In the genomic region with DNA sequence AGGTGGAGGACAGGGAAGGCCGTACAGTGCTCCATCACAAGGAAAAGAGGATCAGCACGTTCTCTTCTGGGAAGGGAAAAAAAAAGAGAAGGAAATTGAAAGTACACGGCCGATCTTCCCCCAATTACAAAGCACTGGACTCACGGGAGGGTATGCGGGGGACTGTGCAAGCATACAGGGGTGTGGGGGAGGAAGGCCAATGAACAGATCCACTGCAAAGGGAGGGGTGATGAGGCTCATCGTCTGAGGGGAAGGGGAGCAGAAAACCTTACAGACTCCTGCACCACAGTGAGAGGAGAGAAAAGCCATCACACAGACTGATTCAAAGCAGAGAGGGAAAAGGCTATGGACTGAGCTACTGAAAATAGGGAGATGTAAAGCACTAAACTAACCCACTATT, we compare ENCODE assay signal across 8 cellular contexts. TPM values are rescaled to one million over a fixed set of nuclear protein-coding genes. Genes with fewer than 3 reads are reported as not detected.
A peak's percentile ranks its signal among the peaks of the same experiment; 100 is the strongest.
DNase-seq lines count a peak whose midpoint lies in the region; ATAC-seq lines count a peak whose summit lies in the region.

No MANE protein-coding gene starts in this region.

- H3K27me3 Mint-ChIP-seq in activated CD4-positive, alpha-beta T cell treated with anti-CD3 and anti-CD28 coated beads, Interleukin-2, amount 10 ng/mL, durations not matched to agents 7 days and 5 days, result no peaks in the 10 kb centered on the region
- no peaks in the 10 kb centered on the region for H3K27me3 Mint-ChIP-seq in activated T-helper 17 cell treated with anti-CD3 and anti-CD28 coated beads, Interleukin-2, amount 50 U/mL, for 72 hours

- peaks cover 0 to 20% (median 17%) of the 10 kb centered on the region in 5 donors for H3K4me1 ChIP-seq in subcutaneous abdominal adipose tissue (ENCODE audit: control insufficient read depth in 5 of 5, insufficient read depth in 5 of 5, low read length in 5 of 5)

- H3K4me1 Mint-ChIP-seq in activated CD4-positive, alpha-beta T cell treated with anti-CD3 and anti-CD28 coated beads, Interleukin-2, amount 10 ng/mL, durations not matched to agents 7 days and 5 days, result peaks cover 71% of the 10 kb centered on the region
- peaks cover 27% of the 10 kb centered on the region for H3K4me1 Mint-ChIP-seq in activated T-helper 17 cell treated with anti-CD3 and anti-CD28 coated beads, Interleukin-2, amount 50 U/mL, for 72 hours

- CTCF ChIA-PET in activated CD4-positive, alpha-beta T cell treated with anti-CD3 and anti-CD28 coated beads, Interleukin-2, amount 10 ng/mL, durations not matched to agents 7 days and 5 days (lab: Charles Lee), result interaction anchor here (0.6 to 1.0 kb wide), 2 partner anchors 26 to 958 kb away, joined by 4 read pairs; no protein-coding TSS in a partner anchor

- H3K9ac ChIP-seq in subcutaneous abdominal adipose tissue (ENCODE audit: low read length in 5 of 5), result no peak overlapping the region

- peaks cover 0 to 3% (median 0%) of the 10 kb centered on the region in 5 donors for H3K27me3 ChIP-seq in subcutaneous abdominal adipose tissue (ENCODE audit: control insufficient read depth in 5 of 5, insufficient read depth in 4 of 5, low read length in 5 of 5)

- no peaks in the 10 kb centered on the region for H3K9me3 Mint-ChIP-seq in activated CD4-positive, alpha-beta T cell treated with anti-CD3 and anti-CD28 coated beads, Interleukin-2, amount 10 ng/mL, durations not matched to agents 7 days and 5 days
- no peaks in the 10 kb centered on the region for H3K9me3 Mint-ChIP-seq in activated T-helper 17 cell treated with anti-CD3 and anti-CD28 coated beads, Interleukin-2, amount 50 U/mL, for 72 hours

- no peak for DNase-seq in activated CD4-positive, alpha-beta T cell treated with anti-CD3 and anti-CD28 coated beads, Interleukin-2, amount 10 ng/mL, durations not matched to agents 7 days and 5 days
- no peak for DNase-seq in activated CD4-positive, alpha-beta T cell treated with anti-CD3 and anti-CD28 coated beads for 4 hours
- DNase-seq in iris pigment epithelial cell (ENCODE audit: low read depth), result peak; percentile 16
- DNase-seq in dermis blood vessel endothelial cell, result no peak
- no peak for DNase-seq in NCI-H82 (lab: John Stamatoyannopoulos, UW)

- peaks cover 0 to 10% (median 0%) of the 10 kb centered on the region in 5 donors for H3K36me3 ChIP-seq in subcutaneous abdominal adipose tissue (ENCODE audit: control insufficient read depth in 5 of 5, insufficient read depth in 5 of 5, low read length in 5 of 5)

- no peak overlapping the region for H3K27ac ChIP-seq in subcutaneous abdominal adipose tissue (ENCODE audit: low read depth, low read length)

- H3K36me3 Mint-ChIP-seq in activated CD4-positive, alpha-beta T cell treated with anti-CD3 and anti-CD28 coated beads, Interleukin-2, amount 10 ng/mL, durations not matched to agents 7 days and 5 days (ENCODE audit: low read depth), result peaks cover 53% of the 10 kb centered on the region
- peaks cover 95% of the 10 kb centered on the region for H3K36me3 Mint-ChIP-seq in activated T-helper 17 cell treated with anti-CD3 and anti-CD28 coated beads, Interleukin-2, amount 50 U/mL, for 72 hours (ENCODE audit: low read depth)

- POLR2A ChIA-PET in activated CD4-positive, alpha-beta T cell treated with anti-CD3 and anti-CD28 coated beads, Interleukin-2, amount 10 ng/mL, durations not matched to agents 7 days and 5 days (lab: Charles Lee), result no interaction called here

- peak overlapping the region; percentile 94 for H3K27ac Mint-ChIP-seq in activated CD4-positive, alpha-beta T cell treated with anti-CD3 and anti-CD28 coated beads, Interleukin-2, amount 10 ng/mL, durations not matched to agents 7 days and 5 days
- H3K27ac Mint-ChIP-seq in activated T-helper 17 cell treated with anti-CD3 and anti-CD28 coated beads, Interleukin-2, amount 50 U/mL, for 72 hours, result peak overlapping the region; percentile 94

- H3K4me3 Mint-ChIP-seq in activated CD4-positive, alpha-beta T cell treated with anti-CD3 and anti-CD28 coated beads, Interleukin-2, amount 10 ng/mL, durations not matched to agents 7 days and 5 days, result peak overlapping the region; percentile 90
- peak overlapping the region; percentile 96 for H3K4me3 Mint-ChIP-seq in activated T-helper 17 cell treated with anti-CD3 and anti-CD28 coated beads, Interleukin-2, amount 50 U/mL, for 72 hours

- peak overlapping the region in 4 of 5 donors; percentile 31 to 74 (median 64) for H3K4me3 ChIP-seq in subcutaneous abdominal adipose tissue (ENCODE audit: low read depth in 1 of 5, low read length in 5 of 5)

- H3K9me3 ChIP-seq in subcutaneous abdominal adipose tissue (ENCODE audit: control insufficient read depth in 5 of 5, low read length in 5 of 5), result peaks cover 0 to 4% (median 0%) of the 10 kb centered on the region in 5 donors

- ATAC-seq in activated T-helper 17 cell treated with anti-CD3 and anti-CD28 coated beads, Interleukin-2, amount 50 U/mL, for 72 hours (replicated peaks), result no peak
- no peak for ATAC-seq in GM18909 (IDR thresholded peaks at IDR 0.05; ENCODE audit: poor library complexity, unreplicated experiment)

RNA-seq across cellular contexts. Expression of a gene that starts 1.1 kb away (rescaled TPM):
- 10 to 100 TPM; 56.4 to 61.1 TPM for total RNA-seq in activated CD4-positive, alpha-beta T cell treated with anti-CD3 and anti-CD28 coated beads, Interleukin-2, amount 10 ng/mL, durations not matched to agents 7 days and 5 days
- total RNA-seq in activated T-helper 17 cell treated with anti-CD3 and anti-CD28 coated beads, Interleukin-2, amount 50 U/mL, for 72 hours, result 10 to 100 TPM; 77.8 to 95.9 TPM
- 13.4 and 17.6 TPM in 2 replicates for total RNA-seq in dermis blood vessel endothelial cell

RNA-seq across cellular contexts. Expression of a gene that starts 9.7 kb away (rescaled TPM):
- total RNA-seq in activated CD4-positive, alpha-beta T cell treated with anti-CD3 and anti-CD28 coated beads, Interleukin-2, amount 10 ng/mL, durations not matched to agents 7 days and 5 days, result 100 to 1,000 TPM; 181 to 187 TPM
- total RNA-seq in activated T-helper 17 cell treated with anti-CD3 and anti-CD28 coated beads, Interleukin-2, amount 50 U/mL, for 72 hours, result 100 to 1,000 TPM; 127 to 156 TPM
- 58.9 and 95.6 TPM in 2 replicates for total RNA-seq in dermis blood vessel endothelial cell

RNA-seq across cellular contexts. Expression of a gene that starts 19.6 kb away (rescaled TPM):
- total RNA-seq in activated CD4-positive, alpha-beta T cell treated with anti-CD3 and anti-CD28 coated beads, Interleukin-2, amount 10 ng/mL, durations not matched to agents 7 days and 5 days, result 10 to 100 TPM; 25.9 to 45.1 TPM
- 1 to 10 TPM; 3.2 to 7.6 TPM for total RNA-seq in activated T-helper 17 cell treated with anti-CD3 and anti-CD28 coated beads, Interleukin-2, amount 50 U/mL, for 72 hours
- 0.19 and 0.85 TPM in 2 replicates for total RNA-seq in dermis blood vessel endothelial cell

RNA-seq across cellular contexts. Expression of a gene that starts 29.6 kb away (rescaled TPM):
- total RNA-seq in activated CD4-positive, alpha-beta T cell treated with anti-CD3 and anti-CD28 coated beads, Interleukin-2, amount 10 ng/mL, durations not matched to agents 7 days and 5 days, result under 1 TPM; 0.35 TPM
- total RNA-seq in activated T-helper 17 cell treated with anti-CD3 and anti-CD28 coated beads, Interleukin-2, amount 50 U/mL, for 72 hours, result 1 to 10 TPM; 1.0 to 4.3 TPM
- 0.05 TPM in 1 of 2 replicates, not detected in the other for total RNA-seq in dermis blood vessel endothelial cell
